Comparison of ENCODE assay signal across 1 cellular context in genomic region chr16:67185003-67185865, GRCh38.
TF ChIP-seq lines count a peak whose summit lies in the region.

No MANE protein-coding gene starts in this region.

TF ChIP-seq in K562, 482 proteins besides CTCF, POLR2A, EP300 and RAD21 (continued from another document and continues in another):
- TF ChIP-seq MGA (IDR thresholded peaks at IDR 0.05) (no peak), ZNF644 (tag; IDR thresholded peaks at IDR 0.05; ENCODE audit: low read depth) (0 out of 2 replicates have a peak, but pooled peaks have one; percentile 19), HDGF (IDR thresholded peaks at IDR 0.05) (no peak), MAFK (IDR thresholded peaks at IDR 0.05; ENCODE audit: low read length) (no peak), ETS1 (conservative IDR thresholded peaks at IDR 0.05; ENCODE audit: control insufficient read depth, low read depth, low read length) (peak; percentile 58; the same call in 1 of the 2 replicates), FOS (IDR thresholded peaks at IDR 0.05; ENCODE audit: extremely low read depth, insufficient read length) (no peak), TGIF2 (CRISPR knock-in tag; IDR thresholded peaks at IDR 0.05) (peak; percentile 90), CCNT2 (IDR thresholded peaks at IDR 0.05; ENCODE audit: borderline replicate concordance, extremely low read depth, insufficient read length, low read depth, low read length) (no peak), YY1 (IDR thresholded peaks at IDR 0.05; ENCODE audit: borderline replicate concordance in 1 of 3, control insufficient read depth in 1 of 3, extremely low read depth in 1 of 3, insufficient read depth in 3 of 3, insufficient read length in 1 of 3, insufficient replicate concordance in 2 of 3, low read depth in 1 of 3, low read length in 2 of 3) (peak in 2 of 3 experiments; percentile 63), RBM22 (IDR thresholded peaks at IDR 0.05; ENCODE audit: low read depth, low read length, poor library complexity, severe bottlenecking) (no peak), ZEB2 (IDR thresholded peaks at IDR 0.05) (no peak), NFE2L1 (tag; IDR thresholded peaks at IDR 0.05; ENCODE audit: borderline replicate concordance, low read depth) (no peak), ZBTB9 (CRISPR knock-in tag; IDR thresholded peaks at IDR 0.05) (no peak), STAG1 (CRISPR knock-in tag; IDR thresholded peaks at IDR 0.05; ENCODE audit: borderline replicate concordance) (peak; percentile 76; the same call in 1 of the 2 replicates), ZNF586 (CRISPR knock-in tag; conservative IDR thresholded peaks at IDR 0.05) (no peak), ZNF124 (CRISPR knock-in tag; IDR thresholded peaks at IDR 0.05) (no peak), FOXK2 (conservative IDR thresholded peaks at IDR 0.05 in 1 of 2, IDR thresholded peaks at IDR 0.05 in 1 of 2; ENCODE audit: low read depth in 2 of 2) (0 out of 4 replicates have a peak, but pooled peaks of 1 of the 2 experiments have one; percentile 20), SPI1 (IDR thresholded peaks at IDR 0.05; ENCODE audit: borderline replicate concordance, low read depth, low read length) (no peak), CSDE1 (IDR thresholded peaks at IDR 0.05) (no peak), U2AF1 (optimal IDR thresholded peaks at IDR 0.05; ENCODE audit: low read depth, low read length) (no peak), U2AF2 (optimal IDR thresholded peaks at IDR 0.05; ENCODE audit: low read depth, low read length) (no peak), SNRNP70 (optimal IDR thresholded peaks at IDR 0.05; ENCODE audit: low read depth, low read length) (no peak), ZNF57 (CRISPR knock-in tag; IDR thresholded peaks at IDR 0.05) (no peak), SMARCC2 (IDR thresholded peaks at IDR 0.05; ENCODE audit: low read depth) (peak; percentile 80), NR4A1 (CRISPR knock-in tag; IDR thresholded peaks at IDR 0.05) (no peak), NR4A1 (tag; IDR thresholded peaks at IDR 0.05) (no peak), CBFA2T3 (IDR thresholded peaks at IDR 0.05) (no peak), BRD9 (IDR thresholded peaks at IDR 0.05; ENCODE audit: low read depth, partially characterized antibody) (no peak), DLX4 (CRISPR knock-in tag; IDR thresholded peaks at IDR 0.05) (no peak), EWSR1 (IDR thresholded peaks at IDR 0.05; ENCODE audit: borderline replicate concordance, low read depth, partially characterized antibody) (no peak), BHLHE40 (IDR thresholded peaks at IDR 0.05; ENCODE audit: low read length) (peak; percentile 63), TARDBP (IDR thresholded peaks at IDR 0.05) (no peak), CTBP1 (IDR thresholded peaks at IDR 0.05; ENCODE audit: borderline replicate concordance) (peak; percentile 83; the same call in 1 of the 2 replicates), FOSL1 (tag; conservative IDR thresholded peaks at IDR 0.05) (no peak), FOXA3 (CRISPR knock-in tag; conservative IDR thresholded peaks at IDR 0.05 in 1 of 2, IDR thresholded peaks at IDR 0.05 in 1 of 2) (peak in 1 of 2 experiments; percentile 68; a peak in 1 of 4 replicates), HDAC8 (tag; IDR thresholded peaks at IDR 0.05) (no peak), CREBBP (IDR thresholded peaks at IDR 0.05; ENCODE audit: low read depth, low read length) (no peak), TAF15 (IDR thresholded peaks at IDR 0.05; ENCODE audit: low read depth, low read length) (no peak), E2F4 (CRISPR knock-in tag; IDR thresholded peaks at IDR 0.05; ENCODE audit: low read depth) (peak; percentile 84; the same call in 1 of the 2 replicates), MCM5 (IDR thresholded peaks at IDR 0.05; ENCODE audit: low read depth) (no peak), CHD4 (IDR thresholded peaks at IDR 0.05; ENCODE audit: insufficient read depth, insufficient replicate concordance, low read depth, low read length, poor library complexity, severe bottlenecking) (no peak), POLR2AphosphoS2 (IDR thresholded peaks at IDR 0.05; ENCODE audit: low read length) (no peak)
- TF ChIP-seq, protein P1, sequence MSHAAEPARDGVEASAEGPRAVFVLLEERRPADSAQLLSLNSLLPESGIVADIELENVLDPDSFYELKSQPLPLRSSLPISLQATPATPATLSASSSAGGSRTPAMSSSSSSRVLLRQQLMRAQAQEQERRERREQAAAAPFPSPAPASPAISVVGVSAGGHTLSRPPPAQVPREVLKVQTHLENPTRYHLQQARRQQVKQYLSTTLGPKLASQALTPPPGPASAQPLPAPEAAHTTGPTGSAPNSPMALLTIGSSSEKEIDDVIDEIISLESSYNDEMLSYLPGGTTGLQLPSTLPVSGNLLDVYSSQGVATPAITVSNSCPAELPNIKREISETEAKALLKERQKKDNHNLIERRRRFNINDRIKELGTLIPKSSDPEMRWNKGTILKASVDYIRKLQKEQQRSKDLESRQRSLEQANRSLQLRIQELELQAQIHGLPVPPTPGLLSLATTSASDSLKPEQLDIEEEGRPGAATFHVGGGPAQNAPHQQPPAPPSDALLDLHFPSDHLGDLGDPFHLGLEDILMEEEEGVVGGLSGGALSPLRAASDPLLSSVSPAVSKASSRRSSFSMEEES (CRISPR knock-in tag; IDR thresholded peaks at IDR 0.05) = no peak
- TF ChIP-seq, protein P2, sequence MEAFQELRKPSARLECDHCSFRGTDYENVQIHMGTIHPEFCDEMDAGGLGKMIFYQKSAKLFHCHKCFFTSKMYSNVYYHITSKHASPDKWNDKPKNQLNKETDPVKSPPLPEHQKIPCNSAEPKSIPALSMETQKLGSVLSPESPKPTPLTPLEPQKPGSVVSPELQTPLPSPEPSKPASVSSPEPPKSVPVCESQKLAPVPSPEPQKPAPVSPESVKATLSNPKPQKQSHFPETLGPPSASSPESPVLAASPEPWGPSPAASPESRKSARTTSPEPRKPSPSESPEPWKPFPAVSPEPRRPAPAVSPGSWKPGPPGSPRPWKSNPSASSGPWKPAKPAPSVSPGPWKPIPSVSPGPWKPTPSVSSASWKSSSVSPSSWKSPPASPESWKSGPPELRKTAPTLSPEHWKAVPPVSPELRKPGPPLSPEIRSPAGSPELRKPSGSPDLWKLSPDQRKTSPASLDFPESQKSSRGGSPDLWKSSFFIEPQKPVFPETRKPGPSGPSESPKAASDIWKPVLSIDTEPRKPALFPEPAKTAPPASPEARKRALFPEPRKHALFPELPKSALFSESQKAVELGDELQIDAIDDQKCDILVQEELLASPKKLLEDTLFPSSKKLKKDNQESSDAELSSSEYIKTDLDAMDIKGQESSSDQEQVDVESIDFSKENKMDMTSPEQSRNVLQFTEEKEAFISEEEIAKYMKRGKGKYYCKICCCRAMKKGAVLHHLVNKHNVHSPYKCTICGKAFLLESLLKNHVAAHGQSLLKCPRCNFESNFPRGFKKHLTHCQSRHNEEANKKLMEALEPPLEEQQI (IDR thresholded peaks at IDR 0.05) = no peak; the same call in 1 of the 2 replicates
